1 cellular context compared by ENCODE assay signal in the genomic region with DNA sequence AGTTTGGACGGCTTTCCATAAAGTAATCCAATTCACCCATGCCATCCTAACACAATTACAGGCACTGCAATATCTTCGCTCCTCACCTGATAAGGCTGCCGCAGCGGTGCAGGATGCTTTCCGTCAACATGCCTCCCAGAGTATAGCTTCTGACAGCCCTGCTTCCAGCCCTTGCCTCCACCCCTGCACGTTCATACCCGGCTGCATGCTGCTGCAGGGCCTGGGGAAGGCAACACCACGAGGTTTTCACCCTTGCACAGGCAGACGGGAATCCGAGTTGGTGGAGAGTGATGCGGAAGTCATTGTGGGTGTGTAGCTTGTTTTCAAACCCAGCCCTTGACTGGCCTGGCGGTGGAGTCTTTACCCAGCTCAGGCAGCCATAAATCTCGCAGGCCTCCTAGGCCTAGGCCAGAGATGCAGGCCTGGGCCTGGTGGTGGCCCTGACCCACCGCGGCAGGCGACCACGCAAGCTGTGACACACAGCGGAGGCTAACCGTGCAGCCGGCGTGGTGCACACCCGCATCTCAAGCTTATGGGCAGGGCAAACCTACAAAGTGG.
TF ChIP-seq lines count a peak whose summit lies in the region.

No MANE protein-coding gene starts in this region.

TF ChIP-seq in SK-N-SH, 30 proteins besides CTCF, POLR2A, EP300 and RAD21:
- TF ChIP-seq EZH2phosphoT487 (IDR thresholded peaks at IDR 0.05; ENCODE audit: borderline replicate concordance, low read depth), result no peak
- TF ChIP-seq, protein P1, sequence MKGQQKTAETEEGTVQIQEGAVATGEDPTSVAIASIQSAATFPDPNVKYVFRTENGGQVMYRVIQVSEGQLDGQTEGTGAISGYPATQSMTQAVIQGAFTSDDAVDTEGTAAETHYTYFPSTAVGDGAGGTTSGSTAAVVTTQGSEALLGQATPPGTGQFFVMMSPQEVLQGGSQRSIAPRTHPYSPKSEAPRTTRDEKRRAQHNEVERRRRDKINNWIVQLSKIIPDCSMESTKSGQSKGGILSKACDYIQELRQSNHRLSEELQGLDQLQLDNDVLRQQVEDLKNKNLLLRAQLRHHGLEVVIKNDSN (IDR thresholded peaks at IDR 0.05; ENCODE audit: borderline replicate concordance, low read depth), result no peak
- TF ChIP-seq TAF1 (IDR thresholded peaks at IDR 0.05; ENCODE audit: borderline replicate concordance, low read depth, low read length), result no peak
- no peak for TF ChIP-seq NFIC (IDR thresholded peaks at IDR 0.05; ENCODE audit: borderline replicate concordance)
- TF ChIP-seq ELF1 (IDR thresholded peaks at IDR 0.05), result no peak
- no peak; the same call in 1 of the 2 replicates for TF ChIP-seq TCF12 (IDR thresholded peaks at IDR 0.05)
- TF ChIP-seq, protein P2, sequence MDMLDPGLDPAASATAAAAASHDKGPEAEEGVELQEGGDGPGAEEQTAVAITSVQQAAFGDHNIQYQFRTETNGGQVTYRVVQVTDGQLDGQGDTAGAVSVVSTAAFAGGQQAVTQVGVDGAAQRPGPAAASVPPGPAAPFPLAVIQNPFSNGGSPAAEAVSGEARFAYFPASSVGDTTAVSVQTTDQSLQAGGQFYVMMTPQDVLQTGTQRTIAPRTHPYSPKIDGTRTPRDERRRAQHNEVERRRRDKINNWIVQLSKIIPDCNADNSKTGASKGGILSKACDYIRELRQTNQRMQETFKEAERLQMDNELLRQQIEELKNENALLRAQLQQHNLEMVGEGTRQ (IDR thresholded peaks at IDR 0.05; ENCODE audit: borderline replicate concordance, low read depth, low read length), result no peak
- peak; percentile 91 for TF ChIP-seq FOXJ3 (CRISPR knock-in tag; IDR thresholded peaks at IDR 0.05)
- TF ChIP-seq, protein P3, sequence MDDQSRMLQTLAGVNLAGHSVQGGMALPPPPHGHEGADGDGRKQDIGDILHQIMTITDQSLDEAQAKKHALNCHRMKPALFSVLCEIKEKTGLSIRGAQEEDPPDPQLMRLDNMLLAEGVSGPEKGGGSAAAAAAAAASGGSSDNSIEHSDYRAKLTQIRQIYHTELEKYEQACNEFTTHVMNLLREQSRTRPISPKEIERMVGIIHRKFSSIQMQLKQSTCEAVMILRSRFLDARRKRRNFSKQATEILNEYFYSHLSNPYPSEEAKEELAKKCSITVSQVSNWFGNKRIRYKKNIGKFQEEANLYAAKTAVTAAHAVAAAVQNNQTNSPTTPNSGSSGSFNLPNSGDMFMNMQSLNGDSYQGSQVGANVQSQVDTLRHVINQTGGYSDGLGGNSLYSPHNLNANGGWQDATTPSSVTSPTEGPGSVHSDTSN (IDR thresholded peaks at IDR 0.05), result no peak
- TF ChIP-seq, protein P4, sequence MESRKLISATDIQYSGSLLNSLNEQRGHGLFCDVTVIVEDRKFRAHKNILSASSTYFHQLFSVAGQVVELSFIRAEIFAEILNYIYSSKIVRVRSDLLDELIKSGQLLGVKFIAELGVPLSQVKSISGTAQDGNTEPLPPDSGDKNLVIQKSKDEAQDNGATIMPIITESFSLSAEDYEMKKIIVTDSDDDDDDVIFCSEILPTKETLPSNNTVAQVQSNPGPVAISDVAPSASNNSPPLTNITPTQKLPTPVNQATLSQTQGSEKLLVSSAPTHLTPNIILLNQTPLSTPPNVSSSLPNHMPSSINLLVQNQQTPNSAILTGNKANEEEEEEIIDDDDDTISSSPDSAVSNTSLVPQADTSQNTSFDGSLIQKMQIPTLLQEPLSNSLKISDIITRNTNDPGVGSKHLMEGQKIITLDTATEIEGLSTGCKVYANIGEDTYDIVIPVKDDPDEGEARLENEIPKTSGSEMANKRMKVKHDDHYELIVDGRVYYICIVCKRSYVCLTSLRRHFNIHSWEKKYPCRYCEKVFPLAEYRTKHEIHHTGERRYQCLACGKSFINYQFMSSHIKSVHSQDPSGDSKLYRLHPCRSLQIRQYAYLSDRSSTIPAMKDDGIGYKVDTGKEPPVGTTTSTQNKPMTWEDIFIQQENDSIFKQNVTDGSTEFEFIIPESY (IDR thresholded peaks at IDR 0.05; ENCODE audit: borderline replicate concordance, low read depth), result no peak
- no peak for TF ChIP-seq POLR2AphosphoS5 (IDR thresholded peaks at IDR 0.05; ENCODE audit: low read depth, low read length)
- TF ChIP-seq SIN3A (IDR thresholded peaks at IDR 0.05; ENCODE audit: borderline replicate concordance, low read depth, low read length), result no peak
- TF ChIP-seq MXI1 (IDR thresholded peaks at IDR 0.05; ENCODE audit: low read depth, low read length), result peak; percentile 84
- peak; percentile 29; the same call in 1 of the 2 replicates for TF ChIP-seq NRF1 (IDR thresholded peaks at IDR 0.05; ENCODE audit: low read depth, low read length)
- TF ChIP-seq JUND (IDR thresholded peaks at IDR 0.05), result no peak
- TF ChIP-seq TEAD4 (IDR thresholded peaks at IDR 0.05; ENCODE audit: borderline replicate concordance, insufficient read depth), result no peak
- TF ChIP-seq, protein P5, sequence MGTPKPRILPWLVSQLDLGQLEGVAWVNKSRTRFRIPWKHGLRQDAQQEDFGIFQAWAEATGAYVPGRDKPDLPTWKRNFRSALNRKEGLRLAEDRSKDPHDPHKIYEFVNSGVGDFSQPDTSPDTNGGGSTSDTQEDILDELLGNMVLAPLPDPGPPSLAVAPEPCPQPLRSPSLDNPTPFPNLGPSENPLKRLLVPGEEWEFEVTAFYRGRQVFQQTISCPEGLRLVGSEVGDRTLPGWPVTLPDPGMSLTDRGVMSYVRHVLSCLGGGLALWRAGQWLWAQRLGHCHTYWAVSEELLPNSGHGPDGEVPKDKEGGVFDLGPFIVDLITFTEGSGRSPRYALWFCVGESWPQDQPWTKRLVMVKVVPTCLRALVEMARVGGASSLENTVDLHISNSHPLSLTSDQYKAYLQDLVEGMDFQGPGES (IDR thresholded peaks at IDR 0.05; ENCODE audit: low read depth, low read length), result no peak
- TF ChIP-seq RCOR1 (IDR thresholded peaks at IDR 0.05; ENCODE audit: low read length), result peak; percentile 95
- peak; percentile 96 for TF ChIP-seq GATA2 (CRISPR knock-in tag; IDR thresholded peaks at IDR 0.05)
- no peak for TF ChIP-seq FOXM1 (IDR thresholded peaks at IDR 0.05; ENCODE audit: low read depth)
- peak; percentile 60 for TF ChIP-seq CHD2 (IDR thresholded peaks at IDR 0.05; ENCODE audit: low read length, partially characterized antibody)
